In genomic region chr1:107286125-107286524, GRCh38 we compare ENCODE assay signal across 20 cellular contexts.
"Had no signal": no experiment of that assay in that cellular context is flagged by ENCODE, and none has a peak within 500 bp of the region (broad histone marks: within the 10 kb centered on the region; RNA-seq: fewer than 3 reads in every experiment).

No MANE protein-coding gene starts in this region.

- H3K36me3 ChIP-seq: left lung, sigmoid colon, thoracic aorta, upper lobe of left lung had no signal

- H3K4me1 ChIP-seq: left lung, sigmoid colon, upper lobe of left lung had no signal

- H3K4me1 Mint-ChIP-seq: nephron progenitor cell had no signal

- H3K27me3 ChIP-seq: dorsolateral prefrontal cortex, left lung, sigmoid colon, upper lobe of left lung had no signal

- DNase-seq: activated CD4-positive, alpha-beta T cell treated with anti-CD3 and anti-CD28 coated beads for 48 hours; activated CD8-positive, alpha-beta T cell treated with anti-CD3 and anti-CD28 coated beads for 36 hours; activated naive CD4-positive, alpha-beta T cell treated with Interleukin-2 at 50 U/mL for 16 hours; activated T-cell treated with anti-CD3 and anti-CD28 coated beads, Interleukin-2, amount 50 U/mL, for 24 hours; anterior cingulate cortex; central memory CD4-positive, alpha-beta T cell; dorsolateral prefrontal cortex; head of caudate nucleus; left lung; nephron progenitor cell; occipital lobe; posterior cingulate gyrus; sigmoid colon; stimulated activated CD4-positive, alpha-beta T cell treated with anti-CD3 and anti-CD28 coated beads, Interleukin-4, amount 100 ng/mL, for 24 hours; upper lobe of left lung had no signal

- H3K27ac Mint-ChIP-seq: activated CD8-positive, alpha-beta T cell treated with anti-CD3 and anti-CD28 coated beads for 36 hours; activated T-cell treated with anti-CD3 and anti-CD28 coated beads, Interleukin-2, amount 50 U/mL, for 24 hours; activated T-helper 2 cell treated with anti-CD3 and anti-CD28 coated beads, Interferon-gamma antibody, Interleukin-2, Interleukin-4, amounts not matched to agents 10 μg/mL and 5 μg/mL and 100 μg/mL, durations not matched to agents 14 hours and 24 hours and 36 hours; brain; nephron progenitor cell; stimulated activated memory B cell treated with anti-CD40 and anti-IgM and Interleukin-4, amounts not matched to agents 10 μg/mL and 1 μg/mL and 100 μg/mL, for 72 hours had no signal

- H3K27me3 Mint-ChIP-seq: activated CD8-positive, alpha-beta T cell treated with anti-CD3 and anti-CD28 coated beads for 36 hours; activated T-cell treated with anti-CD3 and anti-CD28 coated beads, Interleukin-2, amount 50 U/mL, for 24 hours; brain; stimulated activated memory B cell treated with anti-CD40 and anti-IgM and Interleukin-4, amounts not matched to agents 10 μg/mL and 1 μg/mL and 100 μg/mL, for 72 hours had no signal

- H3K4me3 Mint-ChIP-seq: activated CD8-positive, alpha-beta T cell treated with anti-CD3 and anti-CD28 coated beads for 36 hours; activated T-cell treated with anti-CD3 and anti-CD28 coated beads, Interleukin-2, amount 50 U/mL, for 24 hours; brain; nephron progenitor cell; stimulated activated memory B cell treated with anti-CD40 and anti-IgM and Interleukin-4, amounts not matched to agents 10 μg/mL and 1 μg/mL and 100 μg/mL, for 72 hours had no signal

- ATAC-seq: activated CD8-positive, alpha-beta T cell treated with anti-CD3 and anti-CD28 coated beads for 36 hours; left lung; stimulated activated memory B cell treated with anti-CD40 and anti-IgM and Interleukin-4, amounts not matched to agents 10 μg/mL and 1 μg/mL and 100 μg/mL, for 72 hours had no signal

- H3K9me3 ChIP-seq: left lung, sigmoid colon, thoracic aorta, upper lobe of left lung had no signal

- H3K4me3 ChIP-seq: dorsolateral prefrontal cortex, left lung, sigmoid colon, thoracic aorta, upper lobe of left lung had no signal

- H3K36me3 Mint-ChIP-seq: brain had no signal

- H3K27ac ChIP-seq: dorsolateral prefrontal cortex, epithelial cell of prostate, left lung, sigmoid colon, thoracic aorta, upper lobe of left lung had no signal

- H3K9me3 Mint-ChIP-seq: activated CD8-positive, alpha-beta T cell treated with anti-CD3 and anti-CD28 coated beads for 36 hours; activated T-cell treated with anti-CD3 and anti-CD28 coated beads, Interleukin-2, amount 50 U/mL, for 24 hours; activated T-helper 2 cell treated with anti-CD3 and anti-CD28 coated beads, Interferon-gamma antibody, Interleukin-2, Interleukin-4, amounts not matched to agents 10 μg/mL and 5 μg/mL and 100 μg/mL, durations not matched to agents 14 hours and 24 hours and 36 hours; brain; nephron progenitor cell; stimulated activated memory B cell treated with anti-CD40 and anti-IgM and Interleukin-4, amounts not matched to agents 10 μg/mL and 1 μg/mL and 100 μg/mL, for 72 hours had no signal
